11 cellular contexts compared by ENCODE assay signal in genomic region chr11:121448431-121448941, GRCh38. TPM values are rescaled to one million over a fixed set of nuclear protein-coding genes. Genes with fewer than 3 reads are reported as not detected.
A peak's percentile ranks its signal among the peaks of the same experiment; 100 is the strongest.
DNase-seq lines count a peak whose midpoint lies in the region; ATAC-seq, FAIRE-seq and TF ChIP-seq lines count a peak whose summit lies in the region.
"Had no signal": no experiment of that assay in that cellular context is flagged by ENCODE, and none has a peak within 500 bp of the region (broad histone marks: within the 10 kb centered on the region; RNA-seq: fewer than 3 reads in every experiment).

No MANE protein-coding gene starts in this region.

- H3K9me1 ChIP-seq in IMR-90 (ENCODE audit: insufficient read depth, low read length): no peaks in the 10 kb centered on the region

- H3K4ac ChIP-seq in IMR-90 (ENCODE audit: low read depth, low read length): no peak overlapping the region

- H4K91ac ChIP-seq in IMR-90 (ENCODE audit: insufficient read depth, low read depth, low read length): no peak overlapping the region

- H4K5ac ChIP-seq in IMR-90 (ENCODE audit: low read depth, low read length): no peak overlapping the region

- H4K20me1 ChIP-seq in IMR-90 (ENCODE audit: insufficient read depth, low read length): no peaks in the 10 kb centered on the region
- H4K20me1 ChIP-seq in HepG2 (ENCODE audit: insufficient read depth, low read length): no peaks in the 10 kb centered on the region

- no peak overlapping the region for H4K8ac ChIP-seq in IMR-90 (ENCODE audit: low read depth in 2 of 2, low read length in 2 of 2)

- no peak for DNase-seq in CD4-positive, alpha-beta T cell
- DNase-seq in IMR-90 (peak; percentile 3), activated B cell treated with CpG ODN at 0.5 μM for 24 hours (no peak), HepG2 (ENCODE audit: low spot score) (no peak), MG63 (no peak), NCI-H1930 (lab: John Stamatoyannopoulos, UW) (no peak), HT-29 (ENCODE audit: low spot score) (no peak)
- DNase-seq: cerebellar nuclear complex, nephron progenitor cell had no signal

- no CpG with 5 or more reads among the region's 3 CpGs for WGBS in IMR-90 (ENCODE audit: extremely low coverage in 2 of 2, insufficient read length in 1 of 2), 2 experiments
- 77% methylated on average over 3 of the region's 3 CpGs for WGBS in HepG2 (ENCODE audit: low lambda C conversion rate)

- H3K27ac Mint-ChIP-seq in CD4-positive, alpha-beta T cell: peak overlapping the region; percentile 92
- H3K27ac Mint-ChIP-seq in activated B cell treated with CpG ODN at 0.5 μM for 24 hours: peak overlapping the region; percentile 80
- H3K27ac Mint-ChIP-seq: nephron progenitor cell had no signal

- H2BK20ac ChIP-seq in IMR-90 (ENCODE audit: low read depth, low read length): no peak overlapping the region

- H2BK5ac ChIP-seq in IMR-90 (ENCODE audit: low read depth, low read length, poor library complexity, severe bottlenecking): no peak overlapping the region

- H3K36me3 ChIP-seq in IMR-90 (ENCODE audit: control insufficient read depth, insufficient read depth, low read length): no peaks in the 10 kb centered on the region
- H3K36me3 ChIP-seq in HepG2 (replicated peaks in 1 of 2; ENCODE audit: control insufficient read depth in 1 of 2, insufficient read depth in 2 of 2, low read length in 2 of 2): no peaks in the 10 kb centered on the region
- no peaks in the 10 kb centered on the region for H3K36me3 ChIP-seq in MG63

- CTCF ChIA-PET in CD4-positive, alpha-beta T cell (lab: Charles Lee): interaction anchor here (0.9 to 4.8 kb wide), 3 partner anchors 18 to 129 kb away, joined by 3 to 75 read pairs (median 4); no protein-coding TSS in a partner anchor
- CTCF ChIA-PET in IMR-90 (lab: Yijun Ruan, JAX) (no interaction called here), activated B cell treated with CpG ODN at 0.5 μM for 24 hours (lab: Charles Lee) (interaction anchor here (1.0 to 2.9 kb wide), 3 partner anchors 19 to 142 kb away, joined by 4 to 11 read pairs (median 5); no protein-coding TSS in a partner anchor), HepG2 (lab: Yijun Ruan, JAX; ENCODE audit: low intra/inter-chr PET ratio, low total read pairs) (no interaction called here)

- TF ChIP-seq CTCF in CD4-positive, alpha-beta T cell (IDR thresholded peaks at IDR 0.05): no peak
- TF ChIP-seq CTCF in IMR-90 (conservative IDR thresholded peaks at IDR 0.05; ENCODE audit: low read depth, low read length) (no peak), activated B cell treated with CpG ODN at 0.5 μM for 24 hours (IDR thresholded peaks at IDR 0.05) (no peak), HepG2 (CRISPR knock-in tag; IDR thresholded peaks at IDR 0.05) (no peak)

- H3K9ac ChIP-seq in IMR-90 (ENCODE audit: low read depth, low read length): no peak overlapping the region
- no peak overlapping the region for H3K9ac ChIP-seq in HepG2 (ENCODE audit: insufficient read depth, low read depth, low read length)

- no peak overlapping the region for H3K18ac ChIP-seq in IMR-90 (ENCODE audit: low read depth, low read length)

- no peaks in the 10 kb centered on the region for H3K27me3 ChIP-seq in CD4-positive, alpha-beta T cell (ENCODE audit: control insufficient read depth, insufficient read depth, low read length)
- H3K27me3 ChIP-seq in IMR-90 (ENCODE audit: control insufficient read depth, insufficient read depth, low read length) (peaks cover 38% of the 10 kb centered on the region), HepG2 (ENCODE audit: control insufficient read depth in 1 of 2, insufficient read depth in 2 of 2, low read length in 2 of 2) (peaks cover 0 to 6% of the 10 kb centered on the region in 2 experiments; a peak in 1 of 5 replicates), MG63 (peaks cover 10% of the 10 kb centered on the region)

- H3K79me1 ChIP-seq in IMR-90 (ENCODE audit: low read depth in 1 of 2, low read length in 2 of 2): no peaks in the 10 kb centered on the region

- peaks cover 73% of the 10 kb centered on the region for H3K36me3 Mint-ChIP-seq in CD4-positive, alpha-beta T cell (ENCODE audit: low read depth)
- H3K36me3 Mint-ChIP-seq in activated B cell treated with CpG ODN at 0.5 μM for 24 hours (ENCODE audit: low read depth): peaks cover 14% of the 10 kb centered on the region

- H3K9me3 ChIP-seq in CD4-positive, alpha-beta T cell (ENCODE audit: control insufficient read depth, low read length): peaks cover 9% of the 10 kb centered on the region
- H3K9me3 ChIP-seq in IMR-90 (ENCODE audit: control insufficient read depth, insufficient read depth, low read length) (no peaks in the 10 kb centered on the region), HepG2 (ENCODE audit: low read length) (no peaks in the 10 kb centered on the region), MG63 (no peaks in the 10 kb centered on the region)

- no peak overlapping the region for H3K4me3 ChIP-seq in IMR-90 (ENCODE audit: insufficient read depth, low read depth, low read length)
- no peak overlapping the region for H3K4me3 ChIP-seq in HepG2 (replicated peaks in 1 of 3; ENCODE audit: insufficient read depth in 1 of 3, low read depth in 2 of 3, low read length in 3 of 3)
- H3K4me3 ChIP-seq in MG63: no peak overlapping the region

- no peak for TF ChIP-seq RAD21 in IMR-90 (IDR thresholded peaks at IDR 0.05; ENCODE audit: low read length)
- no peak for TF ChIP-seq RAD21 in HepG2 (CRISPR knock-in tag; IDR thresholded peaks at IDR 0.05)

- no peak overlapping the region for H3K23ac ChIP-seq in IMR-90 (ENCODE audit: low read depth, low read length)

- H3K4me2 ChIP-seq in IMR-90 (ENCODE audit: low read depth, low read length): no peak overlapping the region
- H3K4me2 ChIP-seq in HepG2 (ENCODE audit: low read depth, low read length): peak overlapping the region; percentile 16; the same call in 1 of the 2 replicates

- H2BK15ac ChIP-seq in IMR-90 (ENCODE audit: low read depth, low read length): no peak overlapping the region

- no TSS peak for BruUV-seq in IMR-90 (replicated peaks; lab: Mats Ljungman, UMichigan)
- no TSS peak for BruUV-seq in HepG2 (replicated peaks; lab: Mats Ljungman, UMichigan)

- H2AFZ ChIP-seq in IMR-90 (replicated peaks; ENCODE audit: low read length, poor library complexity): no peak overlapping the region
- no peak overlapping the region for H2AFZ ChIP-seq in HepG2 (ENCODE audit: low read length)

- peak overlapping the region; percentile 83 for H3K27ac ChIP-seq in CD4-positive, alpha-beta T cell (ENCODE audit: low read depth, low read length)
- H3K27ac ChIP-seq in IMR-90 (ENCODE audit: insufficient read depth, low read length): no peak overlapping the region
- no peak overlapping the region for H3K27ac ChIP-seq in HepG2 (ENCODE audit: extremely low read length, insufficient read depth, low read length)
- H3K27ac ChIP-seq: C4-2B had no signal

- intact Hi-C loops in CD4-positive, alpha-beta T cell (cut with DNase I, micrococcal nuclease): loop anchor here in 1 of 2 experiments (2.0 kb wide), 1 partner anchor 28 kb away; no protein-coding TSS in a partner anchor
- intact Hi-C loops in IMR-90 (cut with micrococcal nuclease): no loop called here
- intact Hi-C loops in activated B cell treated with CpG ODN at 0.5 μM for 24 hours (cut with micrococcal nuclease): loop anchor here (1.0 kb wide), 2 partner anchors 18 to 156 kb away; partner anchors contain the start of gene SC5D
- intact Hi-C loops in HepG2 (cut with micrococcal nuclease; ENCODE audit: unreplicated experiment): no loop called here

- no peaks in the 10 kb centered on the region for H3K27me3 Mint-ChIP-seq in CD4-positive, alpha-beta T cell
- no peaks in the 10 kb centered on the region for H3K27me3 Mint-ChIP-seq in activated B cell treated with CpG ODN at 0.5 μM for 24 hours

- no peak overlapping the region for H2BK120ac ChIP-seq in IMR-90 (ENCODE audit: low read depth, low read length)

- TF ChIP-seq POLR2A in IMR-90 (IDR thresholded peaks at IDR 0.05; ENCODE audit: low read depth, low read length) (no peak), HepG2 (IDR thresholded peaks at IDR 0.05; ENCODE audit: insufficient read depth in 1 of 2, low read depth in 2 of 2, low read length in 2 of 2) (no peak)

- no peak overlapping the region for H2AK5ac ChIP-seq in IMR-90 (ENCODE audit: low read depth, low read length)

- no peak for ATAC-seq in CD4-positive, alpha-beta T cell (ENCODE audit: poor library complexity)
- ATAC-seq in IMR-90 (ENCODE audit: low read depth): no peak
- ATAC-seq in activated B cell treated with CpG ODN at 0.5 μM for 24 hours (ENCODE audit: low read depth): peak; percentile 22
- no peak for ATAC-seq in HepG2
- no peak for ATAC-seq in HG03025 (IDR thresholded peaks at IDR 0.05; ENCODE audit: low FRiP score, unreplicated experiment)

- H3K9me3 Mint-ChIP-seq in CD4-positive, alpha-beta T cell: no peaks in the 10 kb centered on the region
- no peaks in the 10 kb centered on the region for H3K9me3 Mint-ChIP-seq in activated B cell treated with CpG ODN at 0.5 μM for 24 hours

- H3K14ac ChIP-seq in IMR-90 (replicated peaks; ENCODE audit: low read depth, low read length): no peak overlapping the region

- POLR2A ChIA-PET in CD4-positive, alpha-beta T cell (lab: Charles Lee): interaction anchor here (1.0 to 10.6 kb wide), 17 partner anchors 8 to 1614 kb away, joined by 3 to 326 read pairs (median 21); partner anchors contain the start of gene SC5D
- POLR2A ChIA-PET in IMR-90 (lab: Charles Lee; ENCODE audit: unreplicated experiment) (no interaction called here), activated B cell treated with CpG ODN at 0.5 μM for 24 hours (lab: Charles Lee) (interaction anchor here (1.1 to 7.4 kb wide), 7 partner anchors 13 to 156 kb away, joined by 5 to 192 read pairs (median 8); partner anchors contain the start of gene SC5D), HepG2 (lab: Yijun Ruan, JAX) (no interaction called here)

- H2AK9ac ChIP-seq in IMR-90 (replicated peaks; ENCODE audit: low read depth, low read length, poor library complexity): no peak overlapping the region

- TF ChIP-seq EP300 in HepG2 (IDR thresholded peaks at IDR 0.05; ENCODE audit: low read depth in 2 of 2, low read length in 2 of 2) (no peak), HepG2 (CRISPR knock-in tag; IDR thresholded peaks at IDR 0.05; ENCODE audit: borderline replicate concordance) (no peak)

- no peak overlapping the region for H3K56ac ChIP-seq in IMR-90 (ENCODE audit: extremely low read depth, insufficient read depth, low read length)

- dilution Hi-C loops in IMR-90 (cut with HindIII; ENCODE audit: low sequenced_read_pairs, unreplicated experiment): no loop called here

- FAIRE-seq in HepG2 (lab: Jason Lieb, UNC): no peak

- H3K4me1 Mint-ChIP-seq in CD4-positive, alpha-beta T cell (ENCODE audit: low read depth): peaks cover 90% of the 10 kb centered on the region
- peaks cover 87% of the 10 kb centered on the region for H3K4me1 Mint-ChIP-seq in activated B cell treated with CpG ODN at 0.5 μM for 24 hours

- H3K4me3 Mint-ChIP-seq in CD4-positive, alpha-beta T cell: peak overlapping the region; percentile 85
- peak overlapping the region; percentile 42 for H3K4me3 Mint-ChIP-seq in activated B cell treated with CpG ODN at 0.5 μM for 24 hours
- H3K4me3 Mint-ChIP-seq: nephron progenitor cell had no signal

- no peaks in the 10 kb centered on the region; the same call in 1 of the 2 replicates for H3K4me1 ChIP-seq in IMR-90 (ENCODE audit: control insufficient read depth, insufficient read depth, low read length)
- H3K4me1 ChIP-seq in HepG2 (ENCODE audit: insufficient read depth, low read length): peaks cover 62% of the 10 kb centered on the region

- peaks cover 13% of the 10 kb centered on the region for H3K79me2 ChIP-seq in HepG2 (ENCODE audit: insufficient read depth, low read length)

- in situ Hi-C loops in IMR-90 (cut with MboI; ENCODE audit: low sequenced_read_pairs): no loop called here
- in situ Hi-C loops in HepG2 (cut with HindIII; ENCODE audit: extremely low pct_ligation_motif_present, low pct_unique_long_range_greater_than_20kb): no loop called here

RNA-seq across cellular contexts. Expression of gene SORL1, which starts 3.6 kb away (rescaled TPM):
- 100 to 1,000 TPM; 235 to 241 TPM for total RNA-seq in CD4-positive, alpha-beta T cell
- total RNA-seq in IMR-90 (2012; rRNA removed) (1.9 and 2.0 TPM in 2 replicates), activated B cell treated with CpG ODN at 0.5 μM for 24 hours (159 and 180 TPM in 2 replicates), HepG2 (2016; rRNA removed; fragmentation: Illumina TruSeq; extraction: Trizol) (10.5 and 21.3 TPM in 2 replicates)
- polyA plus RNA-seq in IMR-90 (2012; rRNA removed) (1.0 and 1.2 TPM in 2 replicates), HepG2 (2011; rRNA removed) (138 and 148 TPM in 2 replicates)
- polyA plus RNA-seq in IMR-90 (2012; cell fraction: cytosol; rRNA removed): 1.1 TPM in 2 replicates
- polyA plus RNA-seq in IMR-90 (2012; cell fraction: nucleus; rRNA removed; ENCODE audit: low replicate concordance): 1.4 and 1.9 TPM in 2 replicates
- 3.5 and 4.0 TPM in 2 replicates for total RNA-seq in HepG2 (2016; cell fraction: cytosol; rRNA removed; fragmentation: Illumina TruSeq; extraction: Trizol; ENCODE audit: low read depth)
- total RNA-seq in HepG2 (2016; cell fraction: insoluble cytoplasmic fraction; rRNA removed; fragmentation: Illumina TruSeq; extraction: Trizol): 8.7 and 19.9 TPM in 2 replicates
- 5.1 and 5.3 TPM in 2 replicates for total RNA-seq in HepG2 (2016; cell fraction: membrane; rRNA removed; fragmentation: Illumina TruSeq; extraction: Trizol)
- total RNA-seq in HepG2 (2016; cell fraction: nucleus; rRNA removed; fragmentation: Illumina TruSeq; extraction: Trizol): 40.2 and 51.2 TPM in 2 replicates
- 139 and 149 TPM in 2 replicates for polyA plus RNA-seq in HepG2 (2011; cell fraction: cytosol; rRNA removed)
- 450 and 556 TPM in 2 replicates for polyA plus RNA-seq in HepG2 (2011; cell fraction: nucleus; rRNA removed)
- polyA plus RNA-seq in HepG2 (2012): 91.0 and 166 TPM in 2 replicates
- 0.50 and 0.54 TPM in 2 replicates for polyA plus RNA-seq in HepG2 (2016; cell fraction: cytosol; fragmentation: Illumina TruSeq; extraction: Trizol; ENCODE audit: low read depth)
- polyA plus RNA-seq in HepG2 (2016; cell fraction: insoluble cytoplasmic fraction; fragmentation: Illumina TruSeq; extraction: Trizol; ENCODE audit: low read depth): 4.0 and 5.0 TPM in 2 replicates
- 1.00 and 1.2 TPM in 2 replicates for polyA plus RNA-seq in HepG2 (2016; cell fraction: membrane; fragmentation: Illumina TruSeq; extraction: Trizol; ENCODE audit: low read depth)
- polyA plus RNA-seq in HepG2 (2016; cell fraction: nucleus; fragmentation: Illumina TruSeq; extraction: Trizol; ENCODE audit: insufficient read depth, low read depth): 20.9 and 24.9 TPM in 2 replicates
- polyA minus RNA-seq in HepG2 (2011; rRNA and poly(A)+ RNA removed; ENCODE audit: low replicate concordance): 23.6 and 1,177 TPM in 2 replicates
- polyA minus RNA-seq in HepG2 (2011; cell fraction: cytosol; rRNA and poly(A)+ RNA removed): 280 and 339 TPM in 2 replicates
- polyA minus RNA-seq in HepG2 (2011; cell fraction: nucleus; rRNA and poly(A)+ RNA removed): 516 and 542 TPM in 2 replicates
- 0.59 and 0.69 TPM in 2 replicates for total RNA-seq in MG63 (2014; rRNA removed; shearing (Covaris generic); ENCODE audit: low replicate concordance)
- 43.6 and 49.8 TPM in 2 replicates for total RNA-seq in HT-29 (2014; rRNA removed; shearing (Covaris generic))

Comparison
In these comparisons a context has a peak if more than half of its experiments do, and no peak if none do; other contexts are left out.
1. CTCF ChIA-PET loops: an anchor here in CD4-positive, alpha-beta T cell (0.9 to 4.8 kb wide) and activated B cell treated with CpG ODN at 0.5 μM for 24 hours (1.0 to 2.9 kb wide); none called in IMR-90 and HepG2.
2. POLR2A ChIA-PET loops: an anchor here in CD4-positive, alpha-beta T cell (1.0 to 10.6 kb wide) and activated B cell treated with CpG ODN at 0.5 μM for 24 hours (1.1 to 7.4 kb wide); none called in IMR-90 and HepG2.